In the genomic region with DNA sequence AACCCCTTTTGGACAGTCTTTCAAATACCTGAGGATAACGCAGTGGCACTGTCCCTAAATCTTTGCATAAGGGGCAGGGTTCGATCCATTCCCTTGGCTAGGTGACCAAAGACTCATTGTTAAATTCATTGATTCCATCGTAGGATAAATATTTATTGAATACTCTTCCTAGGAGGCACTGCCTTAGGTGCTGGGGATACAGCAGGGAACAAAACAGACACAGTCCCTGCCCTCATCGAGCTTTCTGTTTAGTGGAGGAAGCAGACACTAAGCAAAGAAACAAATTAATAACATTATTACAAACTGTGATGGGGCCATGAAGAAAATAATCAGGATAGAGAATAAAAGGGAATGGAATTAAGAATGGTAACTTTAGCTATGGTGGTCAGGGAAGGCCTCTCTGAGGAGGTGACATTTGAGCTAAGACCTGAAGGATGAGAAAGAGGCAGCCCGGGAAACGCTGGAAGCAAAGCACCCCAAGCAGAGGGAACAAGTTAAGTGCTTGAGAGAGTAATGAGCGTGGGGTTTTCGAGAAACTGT, we compare ENCODE assay signal across 1 cellular context.
TF ChIP-seq lines count a peak whose summit lies in the region.

No MANE protein-coding gene starts in this region.

TF ChIP-seq in K562, 482 proteins besides CTCF, POLR2A, EP300 and RAD21:
- 0 out of 2 replicates have a peak, but pooled peaks have one; percentile 29 for TF ChIP-seq ELF4 (CRISPR knock-in tag; IDR thresholded peaks at IDR 0.05)
- TF ChIP-seq WHSC1 (IDR thresholded peaks at IDR 0.05; ENCODE audit: low read length) = no peak
- TF ChIP-seq, protein P1, sequence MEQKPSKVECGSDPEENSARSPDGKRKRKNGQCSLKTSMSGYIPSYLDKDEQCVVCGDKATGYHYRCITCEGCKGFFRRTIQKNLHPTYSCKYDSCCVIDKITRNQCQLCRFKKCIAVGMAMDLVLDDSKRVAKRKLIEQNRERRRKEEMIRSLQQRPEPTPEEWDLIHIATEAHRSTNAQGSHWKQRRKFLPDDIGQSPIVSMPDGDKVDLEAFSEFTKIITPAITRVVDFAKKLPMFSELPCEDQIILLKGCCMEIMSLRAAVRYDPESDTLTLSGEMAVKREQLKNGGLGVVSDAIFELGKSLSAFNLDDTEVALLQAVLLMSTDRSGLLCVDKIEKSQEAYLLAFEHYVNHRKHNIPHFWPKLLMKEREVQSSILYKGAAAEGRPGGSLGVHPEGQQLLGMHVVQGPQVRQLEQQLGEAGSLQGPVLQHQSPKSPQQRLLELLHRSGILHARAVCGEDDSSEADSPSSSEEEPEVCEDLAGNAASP (IDR thresholded peaks at IDR 0.05) = no peak
- TF ChIP-seq ZNF316 (IDR thresholded peaks at IDR 0.05) = peak; percentile 69
- TF ChIP-seq, protein P2, sequence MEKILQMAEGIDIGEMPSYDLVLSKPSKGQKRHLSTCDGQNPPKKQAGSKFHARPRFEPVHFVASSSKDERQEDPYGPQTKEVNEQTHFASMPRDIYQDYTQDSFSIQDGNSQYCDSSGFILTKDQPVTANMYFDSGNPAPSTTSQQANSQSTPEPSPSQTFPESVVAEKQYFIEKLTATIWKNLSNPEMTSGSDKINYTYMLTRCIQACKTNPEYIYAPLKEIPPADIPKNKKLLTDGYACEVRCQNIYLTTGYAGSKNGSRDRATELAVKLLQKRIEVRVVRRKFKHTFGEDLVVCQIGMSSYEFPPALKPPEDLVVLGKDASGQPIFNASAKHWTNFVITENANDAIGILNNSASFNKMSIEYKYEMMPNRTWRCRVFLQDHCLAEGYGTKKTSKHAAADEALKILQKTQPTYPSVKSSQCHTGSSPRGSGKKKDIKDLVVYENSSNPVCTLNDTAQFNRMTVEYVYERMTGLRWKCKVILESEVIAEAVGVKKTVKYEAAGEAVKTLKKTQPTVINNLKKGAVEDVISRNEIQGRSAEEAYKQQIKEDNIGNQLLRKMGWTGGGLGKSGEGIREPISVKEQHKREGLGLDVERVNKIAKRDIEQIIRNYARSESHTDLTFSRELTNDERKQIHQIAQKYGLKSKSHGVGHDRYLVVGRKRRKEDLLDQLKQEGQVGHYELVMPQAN (IDR thresholded peaks at IDR 0.05; ENCODE audit: borderline replicate concordance) = no peak; the same call in 1 of the 2 replicates
- TF ChIP-seq CHCHD3 (CRISPR knock-in tag; IDR thresholded peaks at IDR 0.05) = no peak
- TF ChIP-seq, protein P3, sequence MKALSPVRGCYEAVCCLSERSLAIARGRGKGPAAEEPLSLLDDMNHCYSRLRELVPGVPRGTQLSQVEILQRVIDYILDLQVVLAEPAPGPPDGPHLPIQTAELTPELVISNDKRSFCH (CRISPR knock-in tag; IDR thresholded peaks at IDR 0.05) = no peak
- TF ChIP-seq, protein P3 (tag; IDR thresholded peaks at IDR 0.05) = no peak
- TF ChIP-seq TRIM28 (IDR thresholded peaks at IDR 0.05) = 0 out of 2 replicates have a peak, but pooled peaks have one; percentile 48
- peak; percentile 40; the same call in 1 of the 2 replicates for TF ChIP-seq MIER1 (IDR thresholded peaks at IDR 0.05; ENCODE audit: low read depth)
- TF ChIP-seq, protein P4, sequence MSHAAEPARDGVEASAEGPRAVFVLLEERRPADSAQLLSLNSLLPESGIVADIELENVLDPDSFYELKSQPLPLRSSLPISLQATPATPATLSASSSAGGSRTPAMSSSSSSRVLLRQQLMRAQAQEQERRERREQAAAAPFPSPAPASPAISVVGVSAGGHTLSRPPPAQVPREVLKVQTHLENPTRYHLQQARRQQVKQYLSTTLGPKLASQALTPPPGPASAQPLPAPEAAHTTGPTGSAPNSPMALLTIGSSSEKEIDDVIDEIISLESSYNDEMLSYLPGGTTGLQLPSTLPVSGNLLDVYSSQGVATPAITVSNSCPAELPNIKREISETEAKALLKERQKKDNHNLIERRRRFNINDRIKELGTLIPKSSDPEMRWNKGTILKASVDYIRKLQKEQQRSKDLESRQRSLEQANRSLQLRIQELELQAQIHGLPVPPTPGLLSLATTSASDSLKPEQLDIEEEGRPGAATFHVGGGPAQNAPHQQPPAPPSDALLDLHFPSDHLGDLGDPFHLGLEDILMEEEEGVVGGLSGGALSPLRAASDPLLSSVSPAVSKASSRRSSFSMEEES (CRISPR knock-in tag; IDR thresholded peaks at IDR 0.05) = no peak
- TF ChIP-seq, protein P5, sequence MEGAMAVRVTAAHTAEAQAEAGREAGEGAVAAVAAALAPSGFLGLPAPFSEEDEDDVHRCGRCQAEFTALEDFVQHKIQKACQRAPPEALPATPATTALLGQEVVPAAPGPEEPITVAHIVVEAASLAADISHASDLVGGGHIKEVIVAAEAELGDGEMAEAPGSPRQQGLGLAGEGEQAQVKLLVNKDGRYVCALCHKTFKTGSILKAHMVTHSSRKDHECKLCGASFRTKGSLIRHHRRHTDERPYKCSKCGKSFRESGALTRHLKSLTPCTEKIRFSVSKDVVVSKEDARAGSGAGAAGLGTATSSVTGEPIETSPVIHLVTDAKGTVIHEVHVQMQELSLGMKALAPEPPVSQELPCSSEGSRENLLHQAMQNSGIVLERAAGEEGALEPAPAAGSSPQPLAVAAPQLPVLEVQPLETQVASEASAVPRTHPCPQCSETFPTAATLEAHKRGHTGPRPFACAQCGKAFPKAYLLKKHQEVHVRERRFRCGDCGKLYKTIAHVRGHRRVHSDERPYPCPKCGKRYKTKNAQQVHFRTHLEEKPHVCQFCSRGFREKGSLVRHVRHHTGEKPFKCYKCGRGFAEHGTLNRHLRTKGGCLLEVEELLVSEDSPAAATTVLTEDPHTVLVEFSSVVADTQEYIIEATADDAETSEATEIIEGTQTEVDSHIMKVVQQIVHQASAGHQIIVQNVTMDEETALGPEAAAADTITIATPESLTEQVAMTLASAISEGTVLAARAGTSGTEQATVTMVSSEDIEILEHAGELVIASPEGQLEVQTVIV (CRISPR knock-in tag; IDR thresholded peaks at IDR 0.05; ENCODE audit: borderline replicate concordance) = no peak
- TF ChIP-seq CC2D1A (IDR thresholded peaks at IDR 0.05) = no peak
- TF ChIP-seq, protein P6, sequence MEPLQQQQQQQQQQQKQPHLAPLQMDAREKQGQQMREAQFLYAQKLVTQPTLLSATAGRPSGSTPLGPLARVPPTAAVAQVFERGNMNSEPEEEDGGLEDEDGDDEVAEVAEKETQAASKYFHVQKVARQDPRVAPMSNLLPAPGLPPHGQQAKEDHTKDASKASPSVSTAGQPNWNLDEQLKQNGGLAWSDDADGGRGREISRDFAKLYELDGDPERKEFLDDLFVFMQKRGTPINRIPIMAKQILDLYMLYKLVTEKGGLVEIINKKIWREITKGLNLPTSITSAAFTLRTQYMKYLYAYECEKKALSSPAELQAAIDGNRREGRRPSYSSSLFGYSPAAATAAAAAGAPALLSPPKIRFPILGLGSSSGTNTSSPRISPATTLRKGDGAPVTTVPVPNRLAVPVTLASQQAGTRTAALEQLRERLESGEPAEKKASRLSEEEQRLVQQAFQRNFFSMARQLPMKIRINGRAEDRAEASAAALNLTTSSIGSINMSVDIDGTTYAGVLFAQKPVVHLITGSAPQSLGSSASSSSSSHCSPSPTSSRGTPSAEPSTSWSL (CRISPR knock-in tag; IDR thresholded peaks at IDR 0.05; ENCODE audit: borderline replicate concordance) = no peak
- no peak for TF ChIP-seq ZNF311 (CRISPR knock-in tag; IDR thresholded peaks at IDR 0.05)
- no peak for TF ChIP-seq ADNP (tag; IDR thresholded peaks at IDR 0.05)
- no peak for TF ChIP-seq ZNF274 (IDR thresholded peaks at IDR 0.05; ENCODE audit: borderline replicate concordance, low read depth, low read length)
- TF ChIP-seq, protein P7, sequence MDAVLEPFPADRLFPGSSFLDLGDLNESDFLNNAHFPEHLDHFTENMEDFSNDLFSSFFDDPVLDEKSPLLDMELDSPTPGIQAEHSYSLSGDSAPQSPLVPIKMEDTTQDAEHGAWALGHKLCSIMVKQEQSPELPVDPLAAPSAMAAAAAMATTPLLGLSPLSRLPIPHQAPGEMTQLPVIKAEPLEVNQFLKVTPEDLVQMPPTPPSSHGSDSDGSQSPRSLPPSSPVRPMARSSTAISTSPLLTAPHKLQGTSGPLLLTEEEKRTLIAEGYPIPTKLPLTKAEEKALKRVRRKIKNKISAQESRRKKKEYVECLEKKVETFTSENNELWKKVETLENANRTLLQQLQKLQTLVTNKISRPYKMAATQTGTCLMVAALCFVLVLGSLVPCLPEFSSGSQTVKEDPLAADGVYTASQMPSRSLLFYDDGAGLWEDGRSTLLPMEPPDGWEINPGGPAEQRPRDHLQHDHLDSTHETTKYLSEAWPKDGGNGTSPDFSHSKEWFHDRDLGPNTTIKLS (IDR thresholded peaks at IDR 0.05; ENCODE audit: borderline replicate concordance, low read depth) = no peak
- TF ChIP-seq ZNF436 (CRISPR knock-in tag; IDR thresholded peaks at IDR 0.05) = 0 out of 2 replicates have a peak, but pooled peaks have one; percentile 12
- TF ChIP-seq PTRF (tag; IDR thresholded peaks at IDR 0.05) = no peak
- TF ChIP-seq, protein P8, sequence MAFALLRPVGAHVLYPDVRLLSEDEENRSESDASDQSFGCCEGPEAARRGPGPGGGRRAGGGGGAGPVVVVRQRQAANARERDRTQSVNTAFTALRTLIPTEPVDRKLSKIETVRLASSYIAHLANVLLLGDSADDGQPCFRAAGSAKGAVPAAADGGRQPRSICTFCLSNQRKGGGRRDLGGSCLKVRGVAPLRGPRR (CRISPR knock-in tag; IDR thresholded peaks at IDR 0.05) = no peak
- no peak for TF ChIP-seq ETV5 (CRISPR knock-in tag; IDR thresholded peaks at IDR 0.05; ENCODE audit: low read depth)
- no peak for TF ChIP-seq TAF15 (IDR thresholded peaks at IDR 0.05; ENCODE audit: low read depth, low read length)
- no peak for TF ChIP-seq POLR2G (IDR thresholded peaks at IDR 0.05; ENCODE audit: low read depth, low read length)
- TF ChIP-seq, protein P9, sequence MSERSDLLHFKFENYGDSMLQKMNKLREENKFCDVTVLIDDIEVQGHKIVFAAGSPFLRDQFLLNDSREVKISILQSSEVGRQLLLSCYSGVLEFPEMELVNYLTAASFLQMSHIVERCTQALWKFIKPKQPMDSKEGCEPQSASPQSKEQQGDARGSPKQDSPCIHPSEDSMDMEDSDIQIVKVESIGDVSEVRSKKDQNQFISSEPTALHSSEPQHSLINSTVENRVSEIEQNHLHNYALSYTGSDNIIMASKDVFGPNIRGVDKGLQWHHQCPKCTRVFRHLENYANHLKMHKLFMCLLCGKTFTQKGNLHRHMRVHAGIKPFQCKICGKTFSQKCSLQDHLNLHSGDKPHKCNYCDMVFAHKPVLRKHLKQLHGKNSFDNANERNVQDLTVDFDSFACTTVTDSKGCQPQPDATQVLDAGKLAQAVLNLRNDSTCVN (CRISPR knock-in tag; IDR thresholded peaks at IDR 0.05) = 0 out of 2 replicates have a peak, but pooled peaks have one; percentile 46
- TF ChIP-seq SMARCA4 (IDR thresholded peaks at IDR 0.05) = 0 out of 2 replicates have a peak, but pooled peaks have one; percentile 15
- TF ChIP-seq, protein P10, sequence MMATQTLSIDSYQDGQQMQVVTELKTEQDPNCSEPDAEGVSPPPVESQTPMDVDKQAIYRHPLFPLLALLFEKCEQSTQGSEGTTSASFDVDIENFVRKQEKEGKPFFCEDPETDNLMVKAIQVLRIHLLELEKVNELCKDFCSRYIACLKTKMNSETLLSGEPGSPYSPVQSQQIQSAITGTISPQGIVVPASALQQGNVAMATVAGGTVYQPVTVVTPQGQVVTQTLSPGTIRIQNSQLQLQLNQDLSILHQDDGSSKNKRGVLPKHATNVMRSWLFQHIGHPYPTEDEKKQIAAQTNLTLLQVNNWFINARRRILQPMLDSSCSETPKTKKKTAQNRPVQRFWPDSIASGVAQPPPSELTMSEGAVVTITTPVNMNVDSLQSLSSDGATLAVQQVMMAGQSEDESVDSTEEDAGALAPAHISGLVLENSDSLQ (IDR thresholded peaks at IDR 0.05) = no peak
- no peak for TF ChIP-seq PTTG1 (tag; IDR thresholded peaks at IDR 0.05; ENCODE audit: low read depth)
- peak; percentile 61; the same call in 1 of the 2 replicates for TF ChIP-seq BCOR (IDR thresholded peaks at IDR 0.05)
- no peak for TF ChIP-seq TSC22D4 (tag; IDR thresholded peaks at IDR 0.05)
- TF ChIP-seq, protein P11, sequence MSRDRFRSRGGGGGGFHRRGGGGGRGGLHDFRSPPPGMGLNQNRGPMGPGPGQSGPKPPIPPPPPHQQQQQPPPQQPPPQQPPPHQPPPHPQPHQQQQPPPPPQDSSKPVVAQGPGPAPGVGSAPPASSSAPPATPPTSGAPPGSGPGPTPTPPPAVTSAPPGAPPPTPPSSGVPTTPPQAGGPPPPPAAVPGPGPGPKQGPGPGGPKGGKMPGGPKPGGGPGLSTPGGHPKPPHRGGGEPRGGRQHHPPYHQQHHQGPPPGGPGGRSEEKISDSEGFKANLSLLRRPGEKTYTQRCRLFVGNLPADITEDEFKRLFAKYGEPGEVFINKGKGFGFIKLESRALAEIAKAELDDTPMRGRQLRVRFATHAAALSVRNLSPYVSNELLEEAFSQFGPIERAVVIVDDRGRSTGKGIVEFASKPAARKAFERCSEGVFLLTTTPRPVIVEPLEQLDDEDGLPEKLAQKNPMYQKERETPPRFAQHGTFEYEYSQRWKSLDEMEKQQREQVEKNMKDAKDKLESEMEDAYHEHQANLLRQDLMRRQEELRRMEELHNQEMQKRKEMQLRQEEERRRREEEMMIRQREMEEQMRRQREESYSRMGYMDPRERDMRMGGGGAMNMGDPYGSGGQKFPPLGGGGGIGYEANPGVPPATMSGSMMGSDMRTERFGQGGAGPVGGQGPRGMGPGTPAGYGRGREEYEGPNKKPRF (IDR thresholded peaks at IDR 0.05; ENCODE audit: low read depth, low read length) = no peak
- TF ChIP-seq ZFP36 (IDR thresholded peaks at IDR 0.05; ENCODE audit: low read depth, low read length, partially characterized antibody) = peak; percentile 93
- no peak for TF ChIP-seq TCFL5 (CRISPR knock-in tag; conservative IDR thresholded peaks at IDR 0.05)
- no peak for TF ChIP-seq ZNF354B (CRISPR knock-in tag; IDR thresholded peaks at IDR 0.05)
- TF ChIP-seq OTX1 (CRISPR knock-in tag; IDR thresholded peaks at IDR 0.05) = no peak
- no peak for TF ChIP-seq ZFX (CRISPR knock-in tag; IDR thresholded peaks at IDR 0.05)
- TF ChIP-seq NONO (IDR thresholded peaks at IDR 0.05; ENCODE audit: low read depth in 2 of 2, low read length in 1 of 2) = no peak
- TF ChIP-seq CBX1 (IDR thresholded peaks at IDR 0.05; ENCODE audit: low read depth) = 0 out of 2 replicates have a peak, but pooled peaks have one; percentile 31
- TF ChIP-seq ASH1L (IDR thresholded peaks at IDR 0.05; ENCODE audit: borderline replicate concordance, low read depth, partially characterized antibody) = no peak
- TF ChIP-seq TBP (optimal IDR thresholded peaks at IDR 0.05; ENCODE audit: low read depth, low read length) = peak; percentile 17
- TF ChIP-seq ZNF77 (CRISPR knock-in tag; IDR thresholded peaks at IDR 0.05) = no peak
- TF ChIP-seq FOXK1 (CRISPR knock-in tag; IDR thresholded peaks at IDR 0.05; ENCODE audit: borderline replicate concordance) = 0 out of 2 replicates have a peak, but pooled peaks have one; percentile 36
- TF ChIP-seq ZC3H8 (IDR thresholded peaks at IDR 0.05) = 0 out of 2 replicates have a peak, but pooled peaks have one; percentile 32
- no peak for TF ChIP-seq CBFA2T2 (conservative IDR thresholded peaks at IDR 0.05)
TF ChIP-seq in K562: peak in this region for 13.
